Comparison of ENCODE assay signal across 12 cellular contexts in the genomic region with DNA sequence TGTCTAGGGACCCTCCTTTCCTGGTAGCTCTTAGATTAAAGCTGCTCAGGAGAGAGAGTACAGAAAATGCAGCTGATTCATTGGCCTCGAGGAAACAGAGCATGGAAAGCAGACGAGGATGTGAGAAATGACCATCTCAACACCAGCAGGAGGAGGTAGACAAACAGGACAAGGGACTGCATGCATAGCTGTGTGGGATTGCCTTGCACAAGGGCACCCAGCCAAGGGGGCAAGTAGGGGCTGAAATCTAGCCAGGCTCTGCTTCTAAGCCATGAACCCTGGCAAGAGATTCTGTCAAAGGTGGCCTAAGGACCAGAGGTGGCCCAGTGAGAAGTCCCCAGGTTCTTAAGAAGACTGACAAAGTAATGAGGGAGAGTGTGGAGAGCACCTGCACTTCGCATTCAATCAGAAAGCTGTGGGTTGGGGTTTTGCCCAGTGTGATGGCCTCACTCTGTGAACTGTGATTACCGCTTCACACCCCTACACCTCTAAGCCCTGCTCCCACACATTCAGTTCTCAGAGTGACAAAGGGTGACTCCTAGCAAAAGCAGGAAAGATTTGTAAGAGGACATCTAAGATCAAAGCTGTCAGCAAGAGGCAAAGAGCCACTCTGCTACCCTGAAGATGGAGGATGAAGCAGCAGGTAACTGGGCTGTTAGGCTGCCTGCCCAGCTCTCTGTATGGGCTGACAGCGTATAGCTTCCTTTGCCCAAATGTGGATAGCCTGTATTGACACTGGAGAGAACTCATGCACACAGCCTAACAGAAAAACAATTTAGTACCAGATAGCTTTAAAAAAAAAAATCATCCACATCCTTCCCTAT.
A peak's percentile ranks its signal among the peaks of the same experiment; 100 is the strongest.
DNase-seq lines count a peak whose midpoint lies in the region; ATAC-seq and TF ChIP-seq lines count a peak whose summit lies in the region.
"Had no signal": no experiment of that assay in that cellular context is flagged by ENCODE, and none has a peak within 500 bp of the region (broad histone marks: within the 10 kb centered on the region; RNA-seq: fewer than 3 reads in every experiment).

No MANE protein-coding gene starts in this region.

- 71 to 76% (median 76%) methylated on average over 5 of the region's 5 CpGs for WGBS in ovary, 3 donors
- WGBS in testis, 2 donors, result 68 to 81% methylated on average over 5 of the region's 5 CpGs

- H3K4me1 ChIP-seq in ovary (ENCODE audit: insufficient read depth) (peaks cover 6% of the 10 kb centered on the region), testis (no peaks in the 10 kb centered on the region)
- H3K4me1 ChIP-seq: prostate gland had no signal

- TF ChIP-seq POLR2A in ovary (IDR thresholded peaks at IDR 0.05), result no peak
- no peak for TF ChIP-seq POLR2A in testis (IDR thresholded peaks at IDR 0.05)

- H3K27me3 ChIP-seq in ovary, result no peaks in the 10 kb centered on the region
- H3K27me3 ChIP-seq in testis, result no peaks in the 10 kb centered on the region

- no peak overlapping the region for H3K4me3 Mint-ChIP-seq in MCF 10A (ENCODE audit: unreplicated experiment)

- H3K27me3 Mint-ChIP-seq in MCF 10A (ENCODE audit: insufficient read depth, unreplicated experiment), result peaks cover 36% of the 10 kb centered on the region

- H3K27ac ChIP-seq in caudate nucleus (ENCODE audit: low read depth, low read length) (peak overlapping the region; percentile 54), ovary (no peak overlapping the region), testis (no peak overlapping the region)
- H3K27ac ChIP-seq: prostate gland had no signal

- POLR2A ChIA-PET in MCF 10A (lab: Yijun Ruan, JAX), result interaction anchor here (0.5 to 0.9 kb wide), 3 partner anchors 73 to 696 kb away, joined by 3 read pairs; no protein-coding TSS in a partner anchor

- peak; percentile 79 for ATAC-seq in GM19035 (IDR thresholded peaks at IDR 0.05; ENCODE audit: unreplicated experiment)
- peak; percentile 68 for ATAC-seq in HG03064 (IDR thresholded peaks at IDR 0.05; ENCODE audit: low read depth, unreplicated experiment)
- ATAC-seq: SK-N-SH treated with all-trans-retinoic acid at 6 μM for 48 hours had no signal

- TF ChIP-seq CTCF in GM12865 (IDR thresholded peaks at IDR 0.05; ENCODE audit: insufficient read depth, low read depth, low read length, missing control alignments) (no peak), ovary (IDR thresholded peaks at IDR 0.05) (no peak), MCF 10A (IDR thresholded peaks at IDR 0.05; ENCODE audit: unreplicated experiment) (no peak), testis (IDR thresholded peaks at IDR 0.05) (no peak)

- intact Hi-C loops in ovary (cut with DNase I), result no loop called here
- intact Hi-C loops in MCF 10A (cut with micrococcal nuclease), result no loop called here
- intact Hi-C loops in testis (cut with DNase I; ENCODE audit: low total_unique reads), result no loop called here

- H3K36me3 Mint-ChIP-seq in MCF 10A (ENCODE audit: insufficient read depth, unreplicated experiment), result no peaks in the 10 kb centered on the region

- no peak overlapping the region for H3K27ac Mint-ChIP-seq in MCF 10A (ENCODE audit: low read depth, unreplicated experiment)

- DNase-seq in GM12865 (ENCODE audit: low read depth), result peak; percentile 53
- DNase-seq in caudate nucleus (lab: John Stamatoyannopoulos, UW), result peak in 3 of 61 donors; percentile 53 to 65 (median 56)
- DNase-seq in ovary, result no peak
- DNase-seq in MCF 10A (ENCODE audit: unreplicated experiment), result no peak
- DNase-seq in hepatic stellate cell (ENCODE audit: low spot score), result no peak
- no peak for DNase-seq in testis
- DNase-seq: dermis blood vessel endothelial cell had no signal

- peaks cover 14% of the 10 kb centered on the region for H3K4me1 Mint-ChIP-seq in MCF 10A (ENCODE audit: insufficient read depth, unreplicated experiment)

- H3K4me3 ChIP-seq in GM12865 (ENCODE audit: low read depth, low read length) (no peak overlapping the region), ovary (no peak overlapping the region), testis (no peak overlapping the region)
- H3K4me3 ChIP-seq: lung, prostate gland had no signal

- CTCF ChIA-PET in MCF 10A (lab: Yijun Ruan, JAX), result interaction anchor here (0.8 to 1.7 kb wide), 2 partner anchors 17 to 35 kb away, joined by 4 to 8 read pairs; no protein-coding TSS in a partner anchor

- no peaks in the 10 kb centered on the region for H3K9me3 Mint-ChIP-seq in MCF 10A (ENCODE audit: unreplicated experiment)

- no peak for TF ChIP-seq EP300 in ovary (IDR thresholded peaks at IDR 0.05)

- no peaks in the 10 kb centered on the region for H3K36me3 ChIP-seq in ovary
- no peaks in the 10 kb centered on the region for H3K36me3 ChIP-seq in testis (ENCODE audit: low read depth, missing control alignments)
- H3K36me3 ChIP-seq: prostate gland had no signal

- no peaks in the 10 kb centered on the region for H3K9me3 ChIP-seq in ovary
- no peaks in the 10 kb centered on the region for H3K9me3 ChIP-seq in testis
- H3K9me3 ChIP-seq: prostate gland had no signal

- BruUV-seq in MCF 10A (replicated peaks; lab: Mats Ljungman, UMichigan), result no TSS peak
